Comparison of ENCODE assay signal across 18 cellular contexts in genomic region chr7:26618898-26619297, GRCh38.
DNase-seq lines count a peak whose midpoint lies in the region; ATAC-seq and TF ChIP-seq lines count a peak whose summit lies in the region.
"Had no signal": no experiment of that assay in that cellular context is flagged by ENCODE, and none has a peak within 500 bp of the region (broad histone marks: within the 10 kb centered on the region; RNA-seq: fewer than 3 reads in every experiment).

No MANE protein-coding gene starts in this region.

- WGBS in neuronal stem cell (ENCODE audit: extremely low coverage in 2 of 2, insufficient read length in 2 of 2, insufficient replicate concordance in 1 of 2), 2 donors = no CpG with 5 or more reads among the region's 8 CpGs

- no peaks in the 10 kb centered on the region for H3F3A ChIP-seq in GM23338 (replicated peaks; ENCODE audit: low read depth)
- no peaks in the 10 kb centered on the region for H3F3A ChIP-seq in MM.1S (ENCODE audit: insufficient read depth, low read length)

- no peak overlapping the region for H2AK5ac ChIP-seq in neuronal stem cell (ENCODE audit: low read depth, low read length)

- H3K79me2 ChIP-seq in GM23338 (replicated peaks; ENCODE audit: insufficient read depth) (no peaks in the 10 kb centered on the region), MM.1S (ENCODE audit: low read length) (no peaks in the 10 kb centered on the region)

- H3K9me2 ChIP-seq in GM23338 (ENCODE audit: insufficient read depth) (peaks cover 2% of the 10 kb centered on the region; the same call in 1 of the 2 replicates), MM.1S (replicated peaks; ENCODE audit: insufficient read depth, low read length) (no peaks in the 10 kb centered on the region)

- H4K8ac ChIP-seq in neuronal stem cell (ENCODE audit: low read depth, low read length) = no peak overlapping the region

- H4K91ac ChIP-seq in neuronal stem cell (ENCODE audit: low read depth, low read length, poor library complexity) = no peak overlapping the region

- H4K20me1 ChIP-seq in GM23338 (replicated peaks; ENCODE audit: insufficient read depth) = no peaks in the 10 kb centered on the region
- no peaks in the 10 kb centered on the region for H4K20me1 ChIP-seq in MM.1S (ENCODE audit: insufficient read depth, low read length)

- H3K36me3 ChIP-seq in GM23338 (ENCODE audit: insufficient read depth) = no peaks in the 10 kb centered on the region
- H3K36me3 ChIP-seq in neuronal stem cell (replicated peaks in 1 of 2; ENCODE audit: control insufficient read depth in 2 of 2, insufficient read depth in 2 of 2, low read length in 2 of 2) = no peaks in the 10 kb centered on the region
- H3K36me3 ChIP-seq in MM.1S (replicated peaks; ENCODE audit: insufficient read depth, low read length) = no peaks in the 10 kb centered on the region
- H3K36me3 ChIP-seq: MG63 had no signal

- H3K9me3 ChIP-seq in neuronal stem cell (replicated peaks in 1 of 2; ENCODE audit: control insufficient read depth in 2 of 2, insufficient read depth in 1 of 2, low read depth in 1 of 2, low read length in 2 of 2) = peaks cover 0 to 2% of the 10 kb centered on the region in 2 donors
- H3K9me3 ChIP-seq in MM.1S (replicated peaks; ENCODE audit: insufficient read depth, low read length) = no peaks in the 10 kb centered on the region
- H3K9me3 ChIP-seq: MG63 had no signal

- peaks cover 5% of the 10 kb centered on the region for H3K27me3 Mint-ChIP-seq in GM23338 (ENCODE audit: insufficient read depth, low read depth, poor library complexity)

- H3K18ac ChIP-seq in neuronal stem cell (ENCODE audit: low read length) = no peak overlapping the region

- H3K14ac ChIP-seq in neuronal stem cell (ENCODE audit: low read length) = no peak overlapping the region

- peak; percentile 41 to 44 for DNase-seq in NCI-H187 (lab: John Stamatoyannopoulos, UW)
- DNase-seq in NCI-H187 treated with DMSO at 0.1 percent for 48 hours (lab: John Stamatoyannopoulos, UW) = no peak
- no peak for DNase-seq in GM23338 (ENCODE audit: low spot score)
- DNase-seq in NCI-H69 (lab: John Stamatoyannopoulos, UW) = peak; percentile 40
- DNase-seq in neuronal stem cell (ENCODE audit: low spot score) = no peak
- DNase-seq in MM.1S = no peak
- DNase-seq in stimulated activated CD4-positive, alpha-beta T cell treated with anti-CD3 and anti-CD28 coated beads, Interleukin-2, amount 100 ng/mL, for 48 hours = no peak
- no peak for DNase-seq in kidney glomerular epithelial cell (lab: John Stamatoyannopoulos, UW)
- DNase-seq: CD8-positive, alpha-beta memory T cell; GDM1; GM23248; Karpas-422; MG63; NCI-H1092 treated with DMSO at 0.1 percent for 48 hours; NCI-H2029; OCI-M1; SHP77 treated with DMSO at 0.1 percent for 48 hours had no signal

- H3K4me2 ChIP-seq in GM23338 = no peak overlapping the region
- no peak overlapping the region for H3K4me2 ChIP-seq in neuronal stem cell (ENCODE audit: insufficient read depth, low read length, poor library complexity, severe bottlenecking)
- no peak overlapping the region for H3K4me2 ChIP-seq in MM.1S (ENCODE audit: low read depth, low read length)

- H3K4me1 Mint-ChIP-seq in GM23338 = peaks cover 19% of the 10 kb centered on the region
- H3K4me1 Mint-ChIP-seq: CD8-positive, alpha-beta memory T cell had no signal

- no peak overlapping the region for H2BK120ac ChIP-seq in neuronal stem cell (ENCODE audit: low read depth, low read length)

- H3K27ac Mint-ChIP-seq in GM23338 = no peak overlapping the region

- no peaks in the 10 kb centered on the region for H3K79me1 ChIP-seq in neuronal stem cell (ENCODE audit: low read depth, low read length)

- no peak overlapping the region for H2BK12ac ChIP-seq in neuronal stem cell (ENCODE audit: low read length)

- no peak for ATAC-seq in GM23338
- ATAC-seq: GM12878 had no signal

- TF ChIP-seq CTCF in GM23338 (conservative IDR thresholded peaks at IDR 0.05; ENCODE audit: low read depth in 2 of 2) (no peak), MM.1S (IDR thresholded peaks at IDR 0.05; ENCODE audit: low read length) (no peak)

- H3K4me3 Mint-ChIP-seq in GM23338 = no peak overlapping the region
- H3K4me3 Mint-ChIP-seq: CD8-positive, alpha-beta memory T cell had no signal

- H2BK5ac ChIP-seq in neuronal stem cell (ENCODE audit: low read length) = no peak overlapping the region

- H2BK15ac ChIP-seq in neuronal stem cell (ENCODE audit: low read length) = no peak overlapping the region

- no peak overlapping the region for H3K4ac ChIP-seq in neuronal stem cell (ENCODE audit: low read length)

- no peaks in the 10 kb centered on the region for H3K9me3 Mint-ChIP-seq in GM23338
- H3K9me3 Mint-ChIP-seq: CD8-positive, alpha-beta memory T cell had no signal

- H3K4me1 ChIP-seq in GM23338 (ENCODE audit: insufficient read depth) (peaks cover 6% of the 10 kb centered on the region; the same call in 1 of the 2 replicates), neuronal stem cell (ENCODE audit: control insufficient read depth in 2 of 2, insufficient read depth in 1 of 2, low read depth in 1 of 2, low read length in 2 of 2) (peaks cover 4 to 8% of the 10 kb centered on the region in 2 donors), MM.1S (ENCODE audit: low read length) (no peaks in the 10 kb centered on the region)

- H2AFZ ChIP-seq in GM23338 = peak overlapping the region; percentile 69
- peak overlapping the region; percentile 7 for H2AFZ ChIP-seq in neuronal stem cell (ENCODE audit: low read length)
- H2AFZ ChIP-seq in MM.1S (ENCODE audit: low read length) = no peak overlapping the region
- H2AFZ ChIP-seq: GM23248 had no signal

- H3K27ac ChIP-seq in GM23338 (ENCODE audit: low read depth) = no peak overlapping the region
- no peak overlapping the region for H3K27ac ChIP-seq in neuronal stem cell (replicated peaks; ENCODE audit: low read length)
- H3K27ac ChIP-seq in MM.1S (ENCODE audit: low read length) = no peak overlapping the region
- H3K27ac ChIP-seq: GM23248 had no signal

- H3K27me3 ChIP-seq in GM23338 (ENCODE audit: insufficient read depth) (no peaks in the 10 kb centered on the region), neuronal stem cell (ENCODE audit: control insufficient read depth in 3 of 3, insufficient read depth in 3 of 3, low read depth in 1 of 3, low read length in 3 of 3) (peaks cover 0 to 8% (median 0%) of the 10 kb centered on the region in 3 experiments), MM.1S (replicated peaks; ENCODE audit: insufficient read depth, low read length) (no peaks in the 10 kb centered on the region)
- H3K27me3 ChIP-seq: MG63 had no signal

- no peak overlapping the region for H3K23ac ChIP-seq in neuronal stem cell (ENCODE audit: low read depth, low read length, poor library complexity)

- H3K36me3 Mint-ChIP-seq in GM23338 (ENCODE audit: low read depth) = no peaks in the 10 kb centered on the region
- H3K36me3 Mint-ChIP-seq: CD8-positive, alpha-beta memory T cell had no signal

- H3K9ac ChIP-seq in neuronal stem cell (ENCODE audit: low read depth, low read length, poor library complexity) (no peak overlapping the region), MM.1S (ENCODE audit: low read length) (no peak overlapping the region)
- H3K9ac ChIP-seq: GM23248 had no signal

- no peak overlapping the region for H3K4me3 ChIP-seq in GM23338
- H3K4me3 ChIP-seq in neuronal stem cell (ENCODE audit: low read length in 2 of 2) = no peak overlapping the region
- H3K4me3 ChIP-seq in MM.1S (ENCODE audit: low read length) = no peak overlapping the region
- H3K4me3 ChIP-seq: GM12878, GM23248, MG63 had no signal

TF ChIP-seq in GM23338, 12 proteins besides CTCF, POLR2A, EP300 and RAD21 (continues in another document):
- TF ChIP-seq REST (IDR thresholded peaks at IDR 0.05; ENCODE audit: unreplicated experiment) (no peak), JUNB (IDR thresholded peaks at IDR 0.05; ENCODE audit: unreplicated experiment) (no peak), POLR2AphosphoS5 (IDR thresholded peaks at IDR 0.05; ENCODE audit: low read depth) (no peak), ZNF114 (CRISPR knock-in tag; IDR thresholded peaks at IDR 0.05) (no peak), ZNF331 (CRISPR knock-in tag; IDR thresholded peaks at IDR 0.05; ENCODE audit: low read depth) (no peak), EZH2phosphoT487 (IDR thresholded peaks at IDR 0.05; ENCODE audit: unreplicated experiment) (no peak), ETS1 (IDR thresholded peaks at IDR 0.05) (no peak), NANOG (IDR thresholded peaks at IDR 0.05; ENCODE audit: borderline replicate concordance) (no peak), STAT1 (IDR thresholded peaks at IDR 0.05; ENCODE audit: unreplicated experiment) (no peak), CREB1 (CRISPR knock-in tag; IDR thresholded peaks at IDR 0.05; ENCODE audit: low read depth) (no peak)

Comparison
In these comparisons a context has a peak if more than half of its experiments do, and no peak if none do; other contexts are left out.
1. DNase-seq: peak in NCI-H187 (2 of 2) and NCI-H69 (single experiment); none in NCI-H187 treated with DMSO at 0.1 percent for 48 hours (single experiment), GM23338 (single experiment), neuronal stem cell (single experiment), MM.1S (single experiment), stimulated activated CD4-positive, alpha-beta T cell treated with anti-CD3 and anti-CD28 coated beads, Interleukin-2, amount 100 ng/mL, for 48 hours (0 of 2) and kidney glomerular epithelial cell (single experiment).